1 cellular context compared by ENCODE assay signal in the genomic region with DNA sequence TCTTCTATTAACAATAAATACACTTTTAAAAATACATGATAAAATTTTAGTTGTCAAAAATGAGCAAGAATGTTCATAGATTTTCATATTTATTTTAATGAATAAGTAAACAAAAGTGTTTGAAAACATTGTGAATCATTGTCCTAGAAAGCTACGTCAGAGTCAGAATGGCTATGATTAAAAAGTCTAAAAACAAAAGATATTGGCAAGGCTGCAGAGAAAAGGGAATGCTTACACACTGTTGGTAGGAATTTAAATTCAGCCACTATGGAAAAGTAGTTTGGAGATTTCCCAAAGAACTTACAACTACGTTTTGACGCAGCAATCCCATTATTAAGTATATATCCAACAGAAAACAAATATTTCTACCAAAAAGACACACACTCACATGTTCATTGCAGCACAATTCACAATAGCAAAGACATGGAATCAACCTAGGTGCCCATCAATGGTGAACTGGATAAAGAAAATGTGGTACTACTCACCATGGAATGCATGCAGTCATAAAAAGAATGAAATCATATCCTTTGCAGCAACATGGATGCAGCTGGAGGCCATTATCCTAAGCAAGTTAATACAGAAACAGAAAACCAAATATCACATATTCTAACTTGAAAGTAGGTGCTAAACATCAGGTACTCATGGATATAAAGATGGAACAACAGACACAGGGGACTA.
TF ChIP-seq lines count a peak whose summit lies in the region.

No MANE protein-coding gene starts in this region.

TF ChIP-seq in IMR-90, 13 proteins besides CTCF, POLR2A, EP300 and RAD21:
- TF ChIP-seq CHD1 (IDR thresholded peaks at IDR 0.05; ENCODE audit: low read depth, low read length) (no peak), MXI1 (IDR thresholded peaks at IDR 0.05; ENCODE audit: borderline replicate concordance, low read depth, low read length) (no peak), MAFK (IDR thresholded peaks at IDR 0.05; ENCODE audit: low read depth, low read length) (no peak), RFX5 (IDR thresholded peaks at IDR 0.05; ENCODE audit: low read depth, low read length) (no peak), RCOR1 (IDR thresholded peaks at IDR 0.05; ENCODE audit: insufficient replicate concordance, low read length) (no peak), SMC3 (IDR thresholded peaks at IDR 0.05; ENCODE audit: low read depth, low read length) (no peak), FOS (IDR thresholded peaks at IDR 0.05; ENCODE audit: low read depth, low read length) (no peak), BHLHE40 (IDR thresholded peaks at IDR 0.05; ENCODE audit: low read depth, low read length) (no peak), CEBPB (IDR thresholded peaks at IDR 0.05; ENCODE audit: low read depth, low read length) (no peak), NFE2L2 (IDR thresholded peaks at IDR 0.05; ENCODE audit: low read depth, low read length) (no peak), MAZ (IDR thresholded peaks at IDR 0.05; ENCODE audit: borderline replicate concordance, low read depth, low read length) (no peak)
- TF ChIP-seq, protein P1, sequence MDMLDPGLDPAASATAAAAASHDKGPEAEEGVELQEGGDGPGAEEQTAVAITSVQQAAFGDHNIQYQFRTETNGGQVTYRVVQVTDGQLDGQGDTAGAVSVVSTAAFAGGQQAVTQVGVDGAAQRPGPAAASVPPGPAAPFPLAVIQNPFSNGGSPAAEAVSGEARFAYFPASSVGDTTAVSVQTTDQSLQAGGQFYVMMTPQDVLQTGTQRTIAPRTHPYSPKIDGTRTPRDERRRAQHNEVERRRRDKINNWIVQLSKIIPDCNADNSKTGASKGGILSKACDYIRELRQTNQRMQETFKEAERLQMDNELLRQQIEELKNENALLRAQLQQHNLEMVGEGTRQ (IDR thresholded peaks at IDR 0.05; ENCODE audit: low read depth, low read length) = no peak
- TF ChIP-seq, protein P2, sequence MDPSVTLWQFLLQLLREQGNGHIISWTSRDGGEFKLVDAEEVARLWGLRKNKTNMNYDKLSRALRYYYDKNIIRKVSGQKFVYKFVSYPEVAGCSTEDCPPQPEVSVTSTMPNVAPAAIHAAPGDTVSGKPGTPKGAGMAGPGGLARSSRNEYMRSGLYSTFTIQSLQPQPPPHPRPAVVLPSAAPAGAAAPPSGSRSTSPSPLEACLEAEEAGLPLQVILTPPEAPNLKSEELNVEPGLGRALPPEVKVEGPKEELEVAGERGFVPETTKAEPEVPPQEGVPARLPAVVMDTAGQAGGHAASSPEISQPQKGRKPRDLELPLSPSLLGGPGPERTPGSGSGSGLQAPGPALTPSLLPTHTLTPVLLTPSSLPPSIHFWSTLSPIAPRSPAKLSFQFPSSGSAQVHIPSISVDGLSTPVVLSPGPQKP (IDR thresholded peaks at IDR 0.05; ENCODE audit: borderline replicate concordance, low read depth, low read length) = no peak
